8 cellular contexts compared by ENCODE assay signal in genomic region chr17:50201226-50201854, GRCh38. TPM values are rescaled to one million over a fixed set of nuclear protein-coding genes. Genes with fewer than 3 reads are reported as not detected.
A peak's percentile ranks its signal among the peaks of the same experiment; 100 is the strongest.
DNase-seq lines count a peak whose midpoint lies in the region; ATAC-seq, FAIRE-seq and TF ChIP-seq lines count a peak whose summit lies in the region.

Gene COL1A1, minus strand, starts transcription at chr17:50201631. Its CDS starts 118 bp downstream, at chr17:50201513.

- BruUV-seq in OCI-LY7 (replicated peaks; lab: Mats Ljungman, UMichigan): no TSS peak

- no peaks in the 10 kb centered on the region; the same call in 1 of the 2 replicates for H4K20me1 ChIP-seq in OCI-LY7 (ENCODE audit: insufficient read depth, low read length)

- H3K36me3 ChIP-seq in OCI-LY7 (ENCODE audit: insufficient read depth, low read length) (no peaks in the 10 kb centered on the region), mucosa of rectum (ENCODE audit: control insufficient read depth in 2 of 2, insufficient read depth in 2 of 2, low read length in 2 of 2) (peaks cover 6 to 10% of the 10 kb centered on the region in 2 donors)

- H3K27me3 ChIP-seq in mucosa of rectum (ENCODE audit: control insufficient read depth in 2 of 2, insufficient read depth in 2 of 2, low read length in 2 of 2): peaks cover 11 to 30% of the 10 kb centered on the region in 2 donors

- intact Hi-C loops in CD14-positive monocyte (cut with micrococcal nuclease) (loop anchor here in 1 of 2 donors (2.0 kb wide), 1 partner anchor 69 kb away; no protein-coding TSS in a partner anchor), OCI-LY7 (cut with micrococcal nuclease; ENCODE audit: unreplicated experiment) (no loop called here)

- in situ Hi-C loops in GM13977 (cut with MboI; ENCODE audit: low pct_unique_long_range_greater_than_20kb, low sequenced_read_pairs, unreplicated experiment): no loop called here

- no peak for ATAC-seq in GM21528 (IDR thresholded peaks at IDR 0.05; ENCODE audit: low FRiP score, unreplicated experiment)

- H3K4me1 ChIP-seq in OCI-LY7 (ENCODE audit: insufficient read depth, low read length, poor library complexity, severe bottlenecking): peaks cover 8% of the 10 kb centered on the region
- peaks cover 13% of the 10 kb centered on the region in 2 donors for H3K4me1 ChIP-seq in mucosa of rectum (ENCODE audit: control insufficient read depth in 2 of 2, insufficient read depth in 2 of 2, low read length in 2 of 2)

- H3K27ac Mint-ChIP-seq in CD14-positive monocyte: peak within 1 kb of the TSS in 4 of 7 donors; percentile 62 to 79 (median 70)

- peaks cover 5 to 8% of the 10 kb centered on the region in 2 donors for H3K36me3 Mint-ChIP-seq in CD14-positive monocyte

- H3K9me3 Mint-ChIP-seq in CD14-positive monocyte: peaks cover 0 to 14% (median 6%) of the 10 kb centered on the region in 7 donors

- peak; percentile 46 for DNase-seq in CD14-positive monocyte (ENCODE audit: low spot score)
- DNase-seq in OCI-LY7 (ENCODE audit: low spot score): no peak
- no peak for DNase-seq in DMS79 (lab: John Stamatoyannopoulos, UW)
- DNase-seq in GM13977 (ENCODE audit: low spot score): no peak
- DNase-seq in NCI-H2227 treated with DMSO at 0.1 percent for 48 hours (lab: John Stamatoyannopoulos, UW): no peak

- no peaks in the 10 kb centered on the region for H3K79me2 ChIP-seq in OCI-LY7 (ENCODE audit: insufficient read depth, low read depth, low read length)

- CTCF ChIA-PET in OCI-LY7 (lab: Charles Lee; ENCODE audit: unreplicated experiment): interaction anchor here (0.8 kb wide), 1 partner anchor 32 kb away, joined by 4 read pairs; no protein-coding TSS in a partner anchor

- no peaks in the 10 kb centered on the region for H3K9me3 ChIP-seq in OCI-LY7 (ENCODE audit: low read length)
- H3K9me3 ChIP-seq in mucosa of rectum (ENCODE audit: control insufficient read depth in 2 of 2, low read length in 2 of 2): no peaks in the 10 kb centered on the region

- peaks cover 19% of the 10 kb centered on the region for H3K4me1 Mint-ChIP-seq in CD14-positive monocyte

- H3K4me2 ChIP-seq in OCI-LY7 (ENCODE audit: low read length): peak within 1 kb of the TSS; percentile 75

- H2AFZ ChIP-seq in OCI-LY7 (ENCODE audit: low read length): peak within 1 kb of the TSS; percentile 40; the same call in 1 of the 2 replicates

- peaks cover 62 to 89% (median 69%) of the 10 kb centered on the region in 3 donors for H3K27me3 Mint-ChIP-seq in CD14-positive monocyte (ENCODE audit: low read depth in 3 of 3)

- peak within 1 kb of the TSS; percentile 77 to 90 for H3K4me3 Mint-ChIP-seq in CD14-positive monocyte

- POLR2A ChIA-PET in OCI-LY7 (lab: Charles Lee): no interaction called here

- TF ChIP-seq CTCF in CD14-positive monocyte (IDR thresholded peaks at IDR 0.05) (no peak), OCI-LY7 (conservative IDR thresholded peaks at IDR 0.05; ENCODE audit: low read length) (no peak), GM13977 (IDR thresholded peaks at IDR 0.05; ENCODE audit: extremely low read depth, insufficient read depth, missing control alignments) (no peak)

- peak within 1 kb of the TSS; percentile 55 for H3K4me3 ChIP-seq in OCI-LY7 (ENCODE audit: low read depth, low read length, poor library complexity, severe bottlenecking)
- peak within 1 kb of the TSS; percentile 47 to 71 for H3K4me3 ChIP-seq in mucosa of rectum (ENCODE audit: low read length in 2 of 2)

- no peaks in the 10 kb centered on the region for H3K9me2 ChIP-seq in OCI-LY7 (ENCODE audit: insufficient read depth, low read length)

- H3K27ac ChIP-seq in OCI-LY7 (ENCODE audit: low read depth, low read length, poor library complexity, severe bottlenecking) (no peak within 1 kb of the TSS), mucosa of rectum (ENCODE audit: low read depth in 2 of 2, low read length in 2 of 2) (peak within 1 kb of the TSS; percentile 85 to 90)

- H3K9ac ChIP-seq in mucosa of rectum (ENCODE audit: low read depth in 1 of 2, low read length in 2 of 2): peak within 1 kb of the TSS; percentile 66 to 68

- peak; percentile 51 for FAIRE-seq in endometrium (lab: Jason Lieb, UNC)

RNA-seq across cellular contexts. Expression of gene COL1A1, which starts in this region (rescaled TPM):
- not detected for polyA plus RNA-seq in CD14-positive monocyte
- not detected in 2 replicates for total RNA-seq in OCI-LY7 (2014; rRNA removed; shearing (Covaris generic))
- total RNA-seq in OCI-LY7 (2022): not detected in 2 replicates

Comparison
In these comparisons a context has a peak if more than half of its experiments do, and no peak if none do; other contexts are left out.
1. Peak in DNase-seq in CD14-positive monocyte; RNA of the gene not detected or under 1 TPM.